Comparison of ENCODE assay signal across 13 cellular contexts in genomic region chr6:145213614-145214013, GRCh38.
DNase-seq lines count a peak whose midpoint lies in the region; ATAC-seq and TF ChIP-seq lines count a peak whose summit lies in the region.
"Had no signal": no experiment of that assay in that cellular context is flagged by ENCODE, and none has a peak within 500 bp of the region (broad histone marks: within the 10 kb centered on the region; RNA-seq: fewer than 3 reads in every experiment).

No MANE protein-coding gene starts in this region.

- no peak overlapping the region for H2AFZ ChIP-seq in mammary epithelial cell (ENCODE audit: low read depth, low read length)

- 60 to 63% methylated on average over 3 of the region's 3 CpGs for WGBS in body of pancreas, 2 donors
- WGBS in mammary epithelial cell (ENCODE audit: low coverage, missing lambda C conversion rate), result 87% methylated on average over 3 of the region's 3 CpGs

- H3K9me3 ChIP-seq in A673 (ENCODE audit: low read depth, low read length, poor library complexity, severe bottlenecking), result no peaks in the 10 kb centered on the region
- no peaks in the 10 kb centered on the region for H3K9me3 ChIP-seq in body of pancreas
- no peaks in the 10 kb centered on the region for H3K9me3 ChIP-seq in mammary epithelial cell (replicated peaks; ENCODE audit: insufficient read depth, low read length)
- H3K9me3 ChIP-seq: mucosa of descending colon had no signal

- no peak overlapping the region for H3K4me2 ChIP-seq in mammary epithelial cell (ENCODE audit: insufficient read depth, low read depth, low read length)

- BruUV-seq in A673 (replicated peaks; lab: Mats Ljungman, UMichigan) (no TSS peak), mammary epithelial cell (replicated peaks; lab: Mats Ljungman, UMichigan) (no TSS peak)

- TF ChIP-seq POLR2A in body of pancreas (IDR thresholded peaks at IDR 0.05), result no peak

- POLR2A ChIA-PET in A673 (lab: Charles Lee; ENCODE audit: low non-redundant PET), result no interaction called here

- ATAC-seq in GM19324 (IDR thresholded peaks at IDR 0.05; ENCODE audit: low FRiP score, unreplicated experiment), result peak; percentile 61
- peak; percentile 75 for ATAC-seq in HG02642 (IDR thresholded peaks at IDR 0.05; ENCODE audit: poor library complexity, unreplicated experiment)
- peak; percentile 65 for ATAC-seq in HG03460 (IDR thresholded peaks at IDR 0.05; ENCODE audit: unreplicated experiment)
- no peak for ATAC-seq in body of pancreas
- ATAC-seq: mucosa of descending colon had no signal

- no peak overlapping the region for H3K9ac ChIP-seq in mammary epithelial cell (ENCODE audit: insufficient read depth, low read length)

- H3K79me2 ChIP-seq in mammary epithelial cell (ENCODE audit: insufficient read depth, low read length), result no peaks in the 10 kb centered on the region

- TF ChIP-seq CTCF in A673 (conservative IDR thresholded peaks at IDR 0.05; ENCODE audit: low read depth, low read length), result no peak
- TF ChIP-seq CTCF in body of pancreas (IDR thresholded peaks at IDR 0.05), result no peak
- TF ChIP-seq CTCF in mammary epithelial cell (conservative IDR thresholded peaks at IDR 0.05 in 1 of 2, IDR thresholded peaks at IDR 0.05 in 1 of 2; ENCODE audit: extremely low read depth in 1 of 2, insufficient read depth in 1 of 2, low read depth in 1 of 2, low read length in 2 of 2), result no peak

- intact Hi-C loops in A673 (cut with micrococcal nuclease; ENCODE audit: unreplicated experiment) (loop anchor here (1.0 to 5.0 kb wide), 5 partner anchors 183 to 1106 kb away; no protein-coding TSS in a partner anchor), body of pancreas (cut with DNase I) (loop anchor here (10.0 kb wide), 1 partner anchor 629 kb away; no protein-coding TSS in a partner anchor), mammary epithelial cell (cut with micrococcal nuclease) (loop anchor here (1.0 to 5.0 kb wide), 4 partner anchors 186 to 628 kb away; no protein-coding TSS in a partner anchor)

- H3K27ac ChIP-seq in A673 (ENCODE audit: low read depth, low read length, poor library complexity, severe bottlenecking) (peak overlapping the region; percentile 60), body of pancreas (no peak overlapping the region), mammary epithelial cell (ENCODE audit: insufficient read depth, low read depth, low read length) (no peak overlapping the region)

- DNase-seq in A673 (ENCODE audit: low spot score) (no peak), body of pancreas (no peak), nucleus accumbens (lab: John Stamatoyannopoulos, UW) (no peak), mammary epithelial cell (no peak)
- no peak for DNase-seq in activated CD4-positive, alpha-beta T cell treated with anti-CD3 and anti-CD28 coated beads, Interleukin-2, amount 50 U/mL, for 1 hour
- DNase-seq: activated CD4-positive, CD25-positive, alpha-beta regulatory T cell; effector memory CD4-positive, alpha-beta T cell; GF-D8; mucosa of descending colon; NCI-H1436 treated with DMSO at 0.1 percent for 48 hours had no signal

- no peak overlapping the region for H3K4me3 ChIP-seq in A673 (ENCODE audit: low read depth, low read length, poor library complexity, severe bottlenecking)
- no peak overlapping the region for H3K4me3 ChIP-seq in body of pancreas
- no peak overlapping the region for H3K4me3 ChIP-seq in mammary epithelial cell (replicated peaks in 1 of 3; ENCODE audit: insufficient read depth in 1 of 3, low read depth in 2 of 3, low read length in 3 of 3)
- H3K4me3 ChIP-seq: mucosa of descending colon had no signal

- dilution Hi-C loops in mammary epithelial cell (cut with HindIII; ENCODE audit: low sequenced_read_pairs), result no loop called here

- peaks cover 17% of the 10 kb centered on the region for H3K4me1 ChIP-seq in A673 (ENCODE audit: insufficient read depth, low read length, poor library complexity, severe bottlenecking)
- H3K4me1 ChIP-seq in body of pancreas, result no peaks in the 10 kb centered on the region
- H3K4me1 ChIP-seq in mammary epithelial cell (ENCODE audit: insufficient read depth, low read length), result no peaks in the 10 kb centered on the region

- in situ Hi-C loops in mammary epithelial cell (cut with MboI; ENCODE audit: low sequenced_read_pairs in 2 of 2), result loop anchor here (10.0 to 25.0 kb wide), 3 partner anchors 424 to 629 kb away; no protein-coding TSS in a partner anchor

- H3K36me3 ChIP-seq in A673 (ENCODE audit: insufficient read depth, low read length, poor library complexity, severe bottlenecking), result no peaks in the 10 kb centered on the region
- no peaks in the 10 kb centered on the region for H3K36me3 ChIP-seq in body of pancreas (replicated peaks in 1 of 2; ENCODE audit: insufficient read depth in 1 of 2, low read depth in 2 of 2)
- H3K36me3 ChIP-seq in mammary epithelial cell (ENCODE audit: insufficient read depth, low read length), result no peaks in the 10 kb centered on the region

- H3K27me3 ChIP-seq in A673 (replicated peaks; ENCODE audit: insufficient read depth, low read depth, low read length, poor library complexity) (no peaks in the 10 kb centered on the region), body of pancreas (no peaks in the 10 kb centered on the region), mammary epithelial cell (ENCODE audit: insufficient read depth, low read length) (no peaks in the 10 kb centered on the region)

- CTCF ChIA-PET in A673 (lab: Charles Lee), result no interaction called here
- CTCF ChIA-PET in mammary epithelial cell (lab: Charles Lee; ENCODE audit: low non-redundant PET), result interaction anchor here (0.6 kb wide), 1 partner anchor 12 kb away, joined by 8 read pairs; no protein-coding TSS in a partner anchor

- no peaks in the 10 kb centered on the region for H4K20me1 ChIP-seq in mammary epithelial cell (ENCODE audit: insufficient read depth, low read length)
